ENCODE assay signal across 2 cellular contexts in genomic region chr17:57017625-57018024, GRCh38.
A peak's percentile ranks its signal among the peaks of the same experiment; 100 is the strongest.
TF ChIP-seq lines count a peak whose summit lies in the region.

No MANE protein-coding gene starts in this region.

TF ChIP-seq in HepG2, 621 proteins besides CTCF, POLR2A, EP300 and RAD21:
- TF ChIP-seq TBP (CRISPR knock-in tag; IDR thresholded peaks at IDR 0.05) (no peak), TGIF2 (CRISPR knock-in tag; IDR thresholded peaks at IDR 0.05) (no peak), SOX5 (CRISPR knock-in tag; IDR thresholded peaks at IDR 0.05; ENCODE audit: borderline replicate concordance) (no peak), GATAD2A (CRISPR knock-in tag; IDR thresholded peaks at IDR 0.05) (no peak)

TF ChIP-seq in K562, 482 proteins besides CTCF, POLR2A, EP300 and RAD21:
- no peak for TF ChIP-seq SREBF1 (IDR thresholded peaks at IDR 0.05; ENCODE audit: borderline replicate concordance, low read depth, low read length)
- TF ChIP-seq TCF15 (CRISPR knock-in tag; IDR thresholded peaks at IDR 0.05) = no peak
- TF ChIP-seq TRIM28 (IDR thresholded peaks at IDR 0.05) = 0 out of 2 replicates have a peak, but pooled peaks have one; percentile 25
